In genomic region chr21:35048183-35048601, GRCh38 we compare ENCODE assay signal across 8 cellular contexts. TPM values are rescaled to one million over a fixed set of nuclear protein-coding genes. Genes with fewer than 3 reads are reported as not detected.
DNase-seq lines count a peak whose midpoint lies in the region; ATAC-seq, FAIRE-seq and TF ChIP-seq lines count a peak whose summit lies in the region.

No MANE protein-coding gene starts in this region.

- no peaks in the 10 kb centered on the region for H3K27me3 ChIP-seq in HL-60 (ENCODE audit: insufficient read depth, poor library complexity, severe bottlenecking)

- peak overlapping the region; percentile 96 for H3K27ac Mint-ChIP-seq in activated CD8-positive, alpha-beta memory T cell treated with anti-CD3 and anti-CD28 coated beads, Interleukin-2, amount 10 ng/mL, durations not matched to agents 7 days and 5 days

- peak overlapping the region; percentile 90 for H3K27ac ChIP-seq in HL-60 (replicated peaks)

- in situ Hi-C loops in GM13976 (cut with MboI; ENCODE audit: low sequenced_read_pairs, unreplicated experiment): loop anchor here (10.0 kb wide), 1 partner anchor 163 kb away; no protein-coding TSS in a partner anchor

- peak overlapping the region; percentile 85 for H3K4me3 ChIP-seq in AG09309 (ENCODE audit: control insufficient read depth, low read depth, low read length)
- peak overlapping the region; percentile 72 for H3K4me3 ChIP-seq in HL-60 (replicated peaks; ENCODE audit: insufficient read depth, low read length)

- peak overlapping the region; percentile 88 for H3K4me3 Mint-ChIP-seq in activated CD8-positive, alpha-beta memory T cell treated with anti-CD3 and anti-CD28 coated beads, Interleukin-2, amount 10 ng/mL, durations not matched to agents 7 days and 5 days

- ATAC-seq in activated CD8-positive, alpha-beta memory T cell treated with anti-CD3 and anti-CD28 coated beads, Interleukin-2, amount 10 ng/mL, durations not matched to agents 7 days and 5 days: peak; percentile 3
- no peak for ATAC-seq in HG02884 (IDR thresholded peaks at IDR 0.05; ENCODE audit: unreplicated experiment)

- peaks cover 3% of the 10 kb centered on the region for H3K27me3 Mint-ChIP-seq in activated CD8-positive, alpha-beta memory T cell treated with anti-CD3 and anti-CD28 coated beads, Interleukin-2, amount 10 ng/mL, durations not matched to agents 7 days and 5 days

- peaks cover 84% of the 10 kb centered on the region for H3K4me1 Mint-ChIP-seq in activated CD8-positive, alpha-beta memory T cell treated with anti-CD3 and anti-CD28 coated beads, Interleukin-2, amount 10 ng/mL, durations not matched to agents 7 days and 5 days

- CTCF ChIA-PET in activated CD8-positive, alpha-beta memory T cell treated with anti-CD3 and anti-CD28 coated beads, Interleukin-2, amount 10 ng/mL, durations not matched to agents 7 days and 5 days (lab: Charles Lee): interaction anchor here (0.7 to 12.3 kb wide), 13 partner anchors 9 to 163 kb away, joined by 3 to 128 read pairs (median 6); no protein-coding TSS in a partner anchor

- peaks cover 12% of the 10 kb centered on the region for H3K36me3 Mint-ChIP-seq in activated CD8-positive, alpha-beta memory T cell treated with anti-CD3 and anti-CD28 coated beads, Interleukin-2, amount 10 ng/mL, durations not matched to agents 7 days and 5 days

- DNase-seq in AG09309 (ENCODE audit: low read depth): no peak
- DNase-seq in HL-60 (ENCODE audit: low read depth in 1 of 2, low spot score in 1 of 2): peak; percentile 29 to 56
- DNase-seq in activated CD8-positive, alpha-beta memory T cell treated with anti-CD3 and anti-CD28 coated beads, Interleukin-2, amount 10 ng/mL, durations not matched to agents 7 days and 5 days: peak; percentile 67
- peak; percentile 31 for DNase-seq in iris pigment epithelial cell (ENCODE audit: low read depth)
- peak; percentile 26 for DNase-seq in urothelium cell line (ENCODE audit: low spot score)
- DNase-seq in inferior parietal cortex (ENCODE audit: extremely low spot score): no peak
- no peak for DNase-seq in GM13976 (ENCODE audit: low spot score)

- H3K9me3 Mint-ChIP-seq in activated CD8-positive, alpha-beta memory T cell treated with anti-CD3 and anti-CD28 coated beads, Interleukin-2, amount 10 ng/mL, durations not matched to agents 7 days and 5 days (ENCODE audit: low read depth): no peaks in the 10 kb centered on the region

- FAIRE-seq in urothelium cell line (lab: Jason Lieb, UNC): no peak

- TF ChIP-seq CTCF in AG09309 (IDR thresholded peaks at IDR 0.05; ENCODE audit: control insufficient read depth, insufficient read depth, low read depth, low read length, missing control alignments): no peak
- no peak for TF ChIP-seq CTCF in HL-60 (IDR thresholded peaks at IDR 0.05; ENCODE audit: insufficient read depth, low read length)
- no peak for TF ChIP-seq CTCF in GM13976 (IDR thresholded peaks at IDR 0.05; ENCODE audit: borderline replicate concordance, control extremely low read depth, extremely low read depth, insufficient read depth, missing control alignments)

RNA-seq across cellular contexts. Expression of gene RUNX1, which starts 0.9 kb away (rescaled TPM):
- 10 to 100 TPM; 23.3 to 35.3 TPM for total RNA-seq in activated CD8-positive, alpha-beta memory T cell treated with anti-CD3 and anti-CD28 coated beads, Interleukin-2, amount 10 ng/mL, durations not matched to agents 7 days and 5 days

Comparison
In these comparisons a context has a peak if more than half of its experiments do, and no peak if none do; other contexts are left out.
1. DNase-seq: peak in HL-60 (2 of 2), activated CD8-positive, alpha-beta memory T cell treated with anti-CD3 and anti-CD28 coated beads, Interleukin-2, amount 10 ng/mL, durations not matched to agents 7 days and 5 days (single experiment), iris pigment epithelial cell (single experiment) and urothelium cell line (single experiment); none in AG09309 (single experiment), inferior parietal cortex (single experiment) and GM13976 (single experiment).